22 cellular contexts compared by ENCODE assay signal in genomic region chr4:11616856-11617255, GRCh38.
"Had no signal": no experiment of that assay in that cellular context is flagged by ENCODE, and none has a peak within 500 bp of the region (broad histone marks: within the 10 kb centered on the region; RNA-seq: fewer than 3 reads in every experiment).

No MANE protein-coding gene starts in this region.

- H3K27me3 ChIP-seq: SJCRH30 had no signal

- ATAC-seq: HepG2, Right ventricle myocardium inferior, SK-N-SH treated with all-trans-retinoic acid at 6 μM for 48 hours had no signal

- H3K4me3 ChIP-seq: SJCRH30 had no signal

- H3K36me3 ChIP-seq: SJCRH30 had no signal

- H3K9me3 ChIP-seq: SJCRH30 had no signal

- H3K27ac ChIP-seq: SJCRH30 had no signal

- H3K4me1 ChIP-seq: SJCRH30 had no signal

- DNase-seq: IMR-90, Karpas-422, KG1, MV-4-11, NCI-H1048, NCI-H1105, NCI-H1417, NCI-H1436 treated with DMSO at 0.1 percent for 48 hours, NCI-H1694, NCI-H187 treated with DMSO at 0.1 percent for 48 hours, NCI-H2029 treated with DMSO at 0.1 percent for 48 hours, NCI-H2171 treated with DMSO at 0.1 percent for 48 hours, NCI-H345, NCI-H524, NCI-H526 treated with DMSO at 0.1 percent for 48 hours, NCI-H748 treated with DMSO at 0.1 percent for 48 hours, SHP77 treated with DMSO at 0.1 percent for 48 hours, SJCRH30, T-helper 1 cell had no signal
